8 cellular contexts compared by ENCODE assay signal in genomic region chr7:90320801-90321494, GRCh38. TPM values are rescaled to one million over a fixed set of nuclear protein-coding genes. Genes with fewer than 3 reads are reported as not detected.
DNase-seq lines count a peak whose midpoint lies in the region; ATAC-seq and TF ChIP-seq lines count a peak whose summit lies in the region.

Gene FAM237B, minus strand, starts transcription at chr7:90321304. Its CDS starts 1,556 bp downstream, at chr7:90319748.

- no peak within 1 kb of the TSS for H2BK120ac ChIP-seq in mesenchymal stem cell (ENCODE audit: low read depth, low read length)

- H3K36me3 ChIP-seq in HEK293 (ENCODE audit: control insufficient read depth in 2 of 2, insufficient read depth in 1 of 2, low read length in 2 of 2) (no peaks in the 10 kb centered on the region), ectodermal cell (ENCODE audit: control insufficient read depth, insufficient read depth, low read length) (no peaks in the 10 kb centered on the region), mesenchymal stem cell (ENCODE audit: control insufficient read depth in 1 of 2, insufficient read depth in 2 of 2, low read depth in 1 of 2, low read length in 2 of 2) (no peaks in the 10 kb centered on the region)

- H2BK12ac ChIP-seq in mesenchymal stem cell (ENCODE audit: low read length in 2 of 2), result no peak within 1 kb of the TSS

- CTCF ChIA-PET in HEK293 (lab: Yijun Ruan, JAX), result interaction anchor here (1.4 kb wide), 1 partner anchor 23 kb away, joined by 4 read pairs; no protein-coding TSS in a partner anchor

- no peak within 1 kb of the TSS for H4K91ac ChIP-seq in mesenchymal stem cell (ENCODE audit: low read length)

- no peak within 1 kb of the TSS for H3K4ac ChIP-seq in mesenchymal stem cell (ENCODE audit: low read depth in 1 of 2, low read length in 2 of 2)

- no peak within 1 kb of the TSS for H2BK15ac ChIP-seq in mesenchymal stem cell (ENCODE audit: low read depth, poor library complexity, severe bottlenecking)

- in situ Hi-C loops in ACHN (cut with HindIII; ENCODE audit: low pct_ligation_motif_present, low pct_unique_long_range_greater_than_20kb, low sequenced_read_pairs), result no loop called here

- H2AFZ ChIP-seq in mesenchymal stem cell (ENCODE audit: low read depth, low read length), result peak within 1 kb of the TSS; percentile 51

- H3K27me3 ChIP-seq in ectodermal cell (ENCODE audit: control insufficient read depth, insufficient read depth, low read length, poor library complexity, severe bottlenecking) (peaks cover 63% of the 10 kb centered on the region), mesenchymal stem cell (ENCODE audit: control insufficient read depth in 1 of 2, insufficient read depth in 1 of 2, low read length in 2 of 2) (peaks cover 25 to 31% of the 10 kb centered on the region in 2 experiments)

- DNase-seq in ACHN (peak; percentile 45), mesenchymal stem cell (peak; percentile 5)

- peak; percentile 43; the same call in 1 of the 2 replicates for TF ChIP-seq CTCF in HEK293 (tag by site-specific recombination; IDR thresholded peaks at IDR 0.05)

- no peak for ATAC-seq in GM18868 (IDR thresholded peaks at IDR 0.05; ENCODE audit: unreplicated experiment)
- no peak for ATAC-seq in HG03025 (IDR thresholded peaks at IDR 0.05; ENCODE audit: low FRiP score, unreplicated experiment)
- ATAC-seq in GM19035 (IDR thresholded peaks at IDR 0.05; ENCODE audit: unreplicated experiment), result no peak
- ATAC-seq in GM21825 (IDR thresholded peaks at IDR 0.05; ENCODE audit: unreplicated experiment), result no peak

- H3K9me3 ChIP-seq in HEK293 (ENCODE audit: control insufficient read depth, insufficient read depth, low read depth, low read length) (no peaks in the 10 kb centered on the region), ectodermal cell (ENCODE audit: control insufficient read depth, low read length) (no peaks in the 10 kb centered on the region), mesenchymal stem cell (ENCODE audit: control insufficient read depth, low read length) (no peaks in the 10 kb centered on the region)

- H3K27ac ChIP-seq in HEK293 (ENCODE audit: extremely low read depth, low read depth, low read length) (no peak within 1 kb of the TSS), ectodermal cell (ENCODE audit: insufficient read depth, low read depth, low read length, poor library complexity, severe bottlenecking) (no peak within 1 kb of the TSS), mesenchymal stem cell (ENCODE audit: low read length, poor library complexity, severe bottlenecking) (no peak within 1 kb of the TSS)

- peak within 1 kb of the TSS; percentile 56 for H3K9ac ChIP-seq in mesenchymal stem cell (ENCODE audit: low read length)

- no peak within 1 kb of the TSS for H3K14ac ChIP-seq in mesenchymal stem cell (ENCODE audit: low read length in 2 of 2)

- peak within 1 kb of the TSS; percentile 76 for H3K4me2 ChIP-seq in mesenchymal stem cell (ENCODE audit: low read length, poor library complexity, severe bottlenecking)

- 2 to 3% methylated on average over 62 of the region's 62 CpGs for WGBS in ectodermal cell, 2 experiments
- 4% methylated on average over 46 of the region's 62 CpGs for WGBS in mesenchymal stem cell

- no peak within 1 kb of the TSS for H4K8ac ChIP-seq in mesenchymal stem cell (ENCODE audit: low read length)

- no peaks in the 10 kb centered on the region for H3K79me1 ChIP-seq in mesenchymal stem cell (replicated peaks; ENCODE audit: low read length, poor library complexity, severe bottlenecking)

- H2BK5ac ChIP-seq in mesenchymal stem cell (ENCODE audit: low read depth, low read length, poor library complexity, severe bottlenecking), result no peak within 1 kb of the TSS

- H3K4me3 ChIP-seq in HEK293 (ENCODE audit: low read depth, low read length) (peak within 1 kb of the TSS; percentile 35), ectodermal cell (ENCODE audit: insufficient read depth, low read depth, low read length) (peak within 1 kb of the TSS; percentile 28), mesenchymal stem cell (ENCODE audit: insufficient read depth in 1 of 2, low read depth in 1 of 2, low read length in 2 of 2) (peak within 1 kb of the TSS; percentile 44 to 76)

- POLR2A ChIA-PET in HEK293 (lab: Yijun Ruan, JAX), result no interaction called here

- H2AK5ac ChIP-seq in mesenchymal stem cell (ENCODE audit: low read length, severe bottlenecking), result no peak within 1 kb of the TSS

- H3K23ac ChIP-seq in mesenchymal stem cell (ENCODE audit: low read length in 2 of 2), result no peak within 1 kb of the TSS

- H3K18ac ChIP-seq in mesenchymal stem cell (ENCODE audit: low read depth in 1 of 2, low read length in 2 of 2), result no peak within 1 kb of the TSS

- no peaks in the 10 kb centered on the region for H3K4me1 ChIP-seq in HEK293 (ENCODE audit: control insufficient read depth, insufficient read depth, low read length)
- no peaks in the 10 kb centered on the region for H3K4me1 ChIP-seq in ectodermal cell (ENCODE audit: control insufficient read depth, insufficient read depth, low read length)
- peaks cover 7% of the 10 kb centered on the region for H3K4me1 ChIP-seq in mesenchymal stem cell (ENCODE audit: control insufficient read depth, insufficient read depth, low read depth, low read length)

TF ChIP-seq in HEK293, 187 proteins besides CTCF, POLR2A, EP300 and RAD21 (continues in another document):
- TF ChIP-seq ZFHX2 (tag by site-specific recombination; conservative IDR thresholded peaks at IDR 0.05) (peak; percentile 70), ZNF600 (tag by site-specific recombination; IDR thresholded peaks at IDR 0.05) (peak; percentile 50; the same call in 1 of the 2 replicates), ZSCAN30 (tag by site-specific recombination; IDR thresholded peaks at IDR 0.05) (no peak), ZNF596 (tag by site-specific recombination; IDR thresholded peaks at IDR 0.05) (no peak), MZF1 (tag by site-specific recombination; IDR thresholded peaks at IDR 0.05; ENCODE audit: borderline replicate concordance) (no peak), ZNF335 (tag by site-specific recombination; conservative IDR thresholded peaks at IDR 0.05) (peak; percentile 45), ZNF391 (tag by site-specific recombination; IDR thresholded peaks at IDR 0.05; ENCODE audit: borderline replicate concordance, low read depth) (no peak), ZFP69B (tag by site-specific recombination; IDR thresholded peaks at IDR 0.05) (no peak), BCL6B (tag by site-specific recombination; IDR thresholded peaks at IDR 0.05) (no peak), GLIS1 (tag by site-specific recombination; IDR thresholded peaks at IDR 0.05) (0 out of 2 replicates have a peak, but pooled peaks have one; percentile 7), ZNF518A (tag by site-specific recombination; conservative IDR thresholded peaks at IDR 0.05; ENCODE audit: low read depth) (no peak), ZIC2 (tag by site-specific recombination; IDR thresholded peaks at IDR 0.05) (peak; percentile 76)

RNA-seq across cellular contexts. Expression of gene FAM237B, which starts in this region (rescaled TPM):
- not detected for polyA plus RNA-seq in ectodermal cell (2013, experiment 1 of 4)
- polyA plus RNA-seq in ectodermal cell (2013, experiment 2 of 4), result not detected
- not detected for polyA plus RNA-seq in ectodermal cell (2013, experiment 3 of 4)
- polyA plus RNA-seq in ectodermal cell (2013, experiment 4 of 4), result not detected
- polyA plus RNA-seq in mesenchymal stem cell (2013, experiment 1 of 2), result not detected
- polyA plus RNA-seq in mesenchymal stem cell (2013, experiment 2 of 2), result not detected
